Comparison of ENCODE assay signal across 21 cellular contexts in genomic region chr2:163701399-163702195, GRCh38. TPM values are rescaled to one million over a fixed set of nuclear protein-coding genes. Genes with fewer than 3 reads are reported as not detected.
"Had no signal": no experiment of that assay in that cellular context is flagged by ENCODE, and none has a peak within 500 bp of the region (broad histone marks: within the 10 kb centered on the region; RNA-seq: fewer than 3 reads in every experiment).

No MANE protein-coding gene starts in this region.

- H3K4me3 Mint-ChIP-seq: activated CD4-positive, alpha-beta T cell treated with anti-CD3 and anti-CD28 coated beads, Interleukin-2, amount 10 ng/mL, durations not matched to agents 7 days and 5 days; activated CD8-positive, alpha-beta T cell treated with anti-CD3 and anti-CD28 coated beads, Interleukin-2, amount 10 ng/mL, durations not matched to agents 7 days and 5 days; activated T-cell treated with anti-CD3 and anti-CD28 coated beads, Interleukin-2, amount 50 U/mL, for 4 hours; natural killer cell; stimulated activated naive CD8-positive, alpha-beta T cell treated with anti-CD3 and anti-CD28 coated beads, Interleukin-15, Interleukin-2, amounts not matched to agents 100 ng/mL and 50 ng/mL, for 24 hours had no signal

- H3K27ac ChIP-seq: ascending aorta, breast epithelium, esophagus squamous epithelium, suprapubic skin, transverse colon had no signal

- H3K4me1 Mint-ChIP-seq: activated CD4-positive, alpha-beta T cell treated with anti-CD3 and anti-CD28 coated beads, Interleukin-2, amount 10 ng/mL, durations not matched to agents 7 days and 5 days; natural killer cell had no signal

- H3K4me3 ChIP-seq: ascending aorta, breast epithelium, esophagus squamous epithelium, suprapubic skin, transverse colon had no signal

- H3K36me3 ChIP-seq: ascending aorta, breast epithelium, esophagus squamous epithelium, suprapubic skin, transverse colon had no signal

- H3K27me3 ChIP-seq: ascending aorta, breast epithelium, esophagus squamous epithelium, suprapubic skin, transverse colon had no signal

- H3K27me3 Mint-ChIP-seq: activated CD4-positive, alpha-beta T cell treated with anti-CD3 and anti-CD28 coated beads, Interleukin-2, amount 10 ng/mL, durations not matched to agents 7 days and 5 days; stimulated activated naive CD8-positive, alpha-beta T cell treated with anti-CD3 and anti-CD28 coated beads, Interleukin-15, Interleukin-2, amounts not matched to agents 100 ng/mL and 50 ng/mL, for 24 hours had no signal

- H3K9me3 ChIP-seq: ascending aorta, breast epithelium, esophagus squamous epithelium, suprapubic skin, transverse colon had no signal

- H3K9me3 Mint-ChIP-seq: activated CD4-positive, alpha-beta T cell treated with anti-CD3 and anti-CD28 coated beads, Interleukin-2, amount 10 ng/mL, durations not matched to agents 7 days and 5 days; stimulated activated naive CD8-positive, alpha-beta T cell treated with anti-CD3 and anti-CD28 coated beads, Interleukin-15, Interleukin-2, amounts not matched to agents 100 ng/mL and 50 ng/mL, for 24 hours had no signal

- DNase-seq: activated CD4-positive, alpha-beta T cell treated with anti-CD3 and anti-CD28 coated beads, Interleukin-2, amount 10 ng/mL, durations not matched to agents 7 days and 5 days; activated CD8-positive, alpha-beta T cell treated with anti-CD3 and anti-CD28 coated beads, Interleukin-2, amount 10 ng/mL, durations not matched to agents 7 days and 5 days; activated effector memory CD4-positive, alpha-beta T cell treated with Interleukin-2 at 50 U/mL for 16 hours; activated naive CD4-positive, alpha-beta T cell treated with anti-CD3 and anti-CD28 coated beads, Interleukin-2, amount 50 U/mL, for 16 hours; activated T-cell treated with anti-CD3 and anti-CD28 coated beads, Interleukin-2, amount 50 U/mL, for 4 hours; dermis blood vessel endothelial cell; effector memory CD4-positive, alpha-beta T cell; esophagus squamous epithelium; hypothalamus; kidney glomerular epithelial cell; natural killer cell; stimulated activated CD4-positive, alpha-beta T cell treated with anti-CD3 and anti-CD28 coated beads, Interleukin-15, amount 100 ng/mL, for 24 hours; stimulated activated CD4-positive, alpha-beta T cell treated with anti-CD3 and anti-CD28 coated beads, Interleukin-2, amount 100 ng/mL, for 48 hours; SW 1271; transverse colon had no signal

- H3K27ac Mint-ChIP-seq: activated CD4-positive, alpha-beta T cell treated with anti-CD3 and anti-CD28 coated beads, Interleukin-2, amount 10 ng/mL, durations not matched to agents 7 days and 5 days; activated CD8-positive, alpha-beta T cell treated with anti-CD3 and anti-CD28 coated beads, Interleukin-2, amount 10 ng/mL, durations not matched to agents 7 days and 5 days; natural killer cell; stimulated activated naive CD8-positive, alpha-beta T cell treated with anti-CD3 and anti-CD28 coated beads, Interleukin-15, Interleukin-2, amounts not matched to agents 100 ng/mL and 50 ng/mL, for 24 hours had no signal

- H3K4me1 ChIP-seq: breast epithelium, esophagus squamous epithelium, suprapubic skin, transverse colon had no signal

- ATAC-seq: activated CD4-positive, CD25-positive, alpha-beta regulatory T cell treated with anti-CD3 and anti-CD28 coated beads, Interleukin-2, amount 50 U/mL, for 24 hours; activated CD8-positive, alpha-beta T cell treated with anti-CD3 and anti-CD28 coated beads, Interleukin-2, amount 10 ng/mL, durations not matched to agents 7 days and 5 days; activated T-cell treated with anti-CD3 and anti-CD28 coated beads, Interleukin-2, amount 50 U/mL, for 4 hours; natural killer cell had no signal

RNA-seq across cellular contexts. Expression of gene FIGN, which starts 34.2 kb away (rescaled TPM):
- total RNA-seq: activated CD4-positive, alpha-beta T cell treated with anti-CD3 and anti-CD28 coated beads, Interleukin-2, amount 10 ng/mL, durations not matched to agents 7 days and 5 days; activated CD8-positive, alpha-beta T cell treated with anti-CD3 and anti-CD28 coated beads, Interleukin-2, amount 10 ng/mL, durations not matched to agents 7 days and 5 days; activated T-cell treated with anti-CD3 and anti-CD28 coated beads, Interleukin-2, amount 50 U/mL, for 4 hours; natural killer cell; T-helper 2 cell treated with Interferon-gamma antibody and Interleukin-4, amounts not matched to agents 100 ng/mL and 5 ng/mL, for 36 hours had no signal
